ENCODE assay signal across 13 cellular contexts in the genomic region with DNA sequence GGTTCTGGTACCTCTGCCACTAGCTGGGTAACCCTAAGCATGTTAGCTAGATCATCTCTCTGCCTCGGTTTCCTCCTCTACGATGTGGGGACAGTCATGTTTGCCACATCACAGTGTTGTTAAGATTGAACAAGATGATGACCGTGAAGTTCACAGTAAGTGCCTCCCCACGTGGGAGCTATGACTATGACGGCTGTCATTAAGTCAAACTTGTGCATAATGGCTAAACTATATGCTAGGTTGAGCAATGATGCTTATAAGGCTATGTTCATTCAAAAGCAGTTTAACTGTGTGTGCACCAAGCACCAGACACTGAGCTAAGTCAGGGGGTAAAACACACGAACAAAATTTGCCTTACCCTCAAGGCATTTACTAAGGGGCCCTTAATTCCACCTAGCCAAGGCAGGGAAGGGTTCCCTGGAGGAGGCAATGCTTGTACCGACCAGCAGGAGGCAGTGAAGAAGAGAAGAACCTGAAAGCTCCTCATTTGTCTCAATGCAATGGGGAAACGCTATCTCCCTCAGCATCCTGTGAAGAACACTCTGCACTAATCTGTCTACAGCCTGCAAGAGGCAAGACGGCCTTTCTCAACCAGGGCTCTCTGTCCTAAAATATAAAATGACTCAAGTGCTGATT. TPM values are rescaled to one million over a fixed set of nuclear protein-coding genes. Genes with fewer than 3 reads are reported as not detected.
DNase-seq lines count a peak whose midpoint lies in the region; ATAC-seq and TF ChIP-seq lines count a peak whose summit lies in the region.
"Had no signal": no experiment of that assay in that cellular context is flagged by ENCODE, and none has a peak within 500 bp of the region (broad histone marks: within the 10 kb centered on the region; RNA-seq: fewer than 3 reads in every experiment).

No MANE protein-coding gene starts in this region.

- BruUV-seq in PC-3 (replicated peaks; lab: Mats Ljungman, UMichigan): no TSS peak

- ATAC-seq in PC-3: no peak

- peaks cover 9% of the 10 kb centered on the region for H3K9me3 Mint-ChIP-seq in mesothelial cell of epicardium
- H3K9me3 Mint-ChIP-seq: activated naive CD4-positive, alpha-beta T cell treated with anti-CD3 and anti-CD28 coated beads, Interleukin-2, amount 50 U/mL, for 24 hours had no signal

- no peak overlapping the region for H3K4me2 ChIP-seq in PC-3 (ENCODE audit: low read length)

- no peaks in the 10 kb centered on the region for H3K27me3 ChIP-seq in PC-3 (ENCODE audit: low read length)
- H3K27me3 ChIP-seq: transverse colon had no signal

- H3K27me3 Mint-ChIP-seq in mesothelial cell of epicardium (ENCODE audit: low read depth): no peaks in the 10 kb centered on the region
- H3K27me3 Mint-ChIP-seq: activated naive CD4-positive, alpha-beta T cell treated with anti-CD3 and anti-CD28 coated beads, Interleukin-2, amount 50 U/mL, for 24 hours had no signal

- H3K36me3 ChIP-seq in PC-3 (ENCODE audit: low read depth, low read length): no peaks in the 10 kb centered on the region
- H3K36me3 ChIP-seq: transverse colon had no signal

- DNase-seq in AG10803 (ENCODE audit: low read depth) (no peak), GM12865 (ENCODE audit: low read depth) (peak; percentile 11), PC-3 (no peak), foreskin fibroblast (peak; percentile 2 to 13), mesothelial cell of epicardium (ENCODE audit: low spot score in 2 of 2, unreplicated experiment in 2 of 2) (no peak), globus pallidus (ENCODE audit: low spot score) (no peak), NCI-H446 (lab: John Stamatoyannopoulos, UW) (no peak)
- DNase-seq in stimulated activated naive CD4-positive, alpha-beta T cell (lab: John Stamatoyannopoulos, UW): no peak
- DNase-seq: activated CD4-positive, CD25-positive, alpha-beta regulatory T cell; EL; NCI-H2081; transverse colon had no signal

- no peaks in the 10 kb centered on the region for H3K9me3 ChIP-seq in PC-3 (ENCODE audit: low read length)
- H3K9me3 ChIP-seq: transverse colon had no signal

- no peak overlapping the region for H3K4me3 ChIP-seq in AG10803 (ENCODE audit: low read length)
- no peak overlapping the region for H3K4me3 ChIP-seq in GM12865 (ENCODE audit: low read depth, low read length)
- no peak overlapping the region for H3K4me3 ChIP-seq in PC-3 (ENCODE audit: low read length)
- no peak overlapping the region for H3K4me3 ChIP-seq in foreskin fibroblast (ENCODE audit: low read depth in 1 of 2, low read length in 2 of 2)
- H3K4me3 ChIP-seq: transverse colon had no signal

- no peak overlapping the region for H3K27ac Mint-ChIP-seq in mesothelial cell of epicardium
- H3K27ac Mint-ChIP-seq: activated naive CD4-positive, alpha-beta T cell treated with anti-CD3 and anti-CD28 coated beads, Interleukin-2, amount 50 U/mL, for 24 hours had no signal

- H4K20me1 ChIP-seq in PC-3 (ENCODE audit: low read length): no peaks in the 10 kb centered on the region

- peaks cover 32% of the 10 kb centered on the region for H3K4me1 ChIP-seq in PC-3 (ENCODE audit: insufficient read depth, low read length)

- intact Hi-C loops in PC-3 (cut with micrococcal nuclease): no loop called here

- H3K79me2 ChIP-seq in PC-3 (ENCODE audit: low read length): no peaks in the 10 kb centered on the region

- no peak overlapping the region for H2AFZ ChIP-seq in PC-3 (ENCODE audit: low read length)

- no peak overlapping the region for H3K27ac ChIP-seq in PC-3 (ENCODE audit: low read length)
- H3K27ac ChIP-seq: transverse colon had no signal

- no peaks in the 10 kb centered on the region for H3F3A ChIP-seq in PC-3 (ENCODE audit: low read length, unreplicated experiment)

- H3K36me3 Mint-ChIP-seq in mesothelial cell of epicardium: no peaks in the 10 kb centered on the region
- H3K36me3 Mint-ChIP-seq: activated naive CD4-positive, alpha-beta T cell treated with anti-CD3 and anti-CD28 coated beads, Interleukin-2, amount 50 U/mL, for 24 hours had no signal

- no peak overlapping the region for H3K9ac ChIP-seq in PC-3 (ENCODE audit: low read length)

- CTCF ChIA-PET in PC-3 (lab: Charles Lee): interaction anchor here (0.6 kb wide), 1 partner anchor 62 kb away, joined by 3 read pairs; no protein-coding TSS in a partner anchor

- peak; percentile 29; the same call in 1 of the 2 replicates for TF ChIP-seq CTCF in AG10803 (conservative IDR thresholded peaks at IDR 0.05; ENCODE audit: low read length)
- TF ChIP-seq CTCF in GM12865 (IDR thresholded peaks at IDR 0.05; ENCODE audit: insufficient read depth, low read depth, low read length, missing control alignments): peak; percentile 22
- peak; percentile 46 for TF ChIP-seq CTCF in PC-3 (conservative IDR thresholded peaks at IDR 0.05; ENCODE audit: low read depth, low read length)
- TF ChIP-seq CTCF in foreskin fibroblast (IDR thresholded peaks at IDR 0.05; ENCODE audit: low read depth, low read length): peak; percentile 25
- TF ChIP-seq CTCF in mesothelial cell of epicardium (IDR thresholded peaks at IDR 0.05; ENCODE audit: unreplicated experiment): no peak

- H3K4me1 Mint-ChIP-seq in mesothelial cell of epicardium: peaks cover 4% of the 10 kb centered on the region

- H3K4me3 Mint-ChIP-seq in mesothelial cell of epicardium: no peak overlapping the region
- H3K4me3 Mint-ChIP-seq: activated naive CD4-positive, alpha-beta T cell treated with anti-CD3 and anti-CD28 coated beads, Interleukin-2, amount 50 U/mL, for 24 hours had no signal

- POLR2A ChIA-PET in PC-3 (lab: Charles Lee; ENCODE audit: unreplicated experiment): no interaction called here

- H3K9me2 ChIP-seq in PC-3 (replicated peaks; ENCODE audit: low read length): no peaks in the 10 kb centered on the region

RNA-seq across cellular contexts. Expression of gene MAP7D2, which starts 52.9 kb away (rescaled TPM):
- 0.91 and 1.0 TPM in 2 replicates for total RNA-seq in PC-3 (2014; rRNA removed)
- total RNA-seq in mesothelial cell of epicardium: 0.93 to 1.4 TPM (median 1.3 TPM) in 3 replicates

Comparison
In these comparisons a context has a peak if more than half of its experiments do, and no peak if none do; other contexts are left out.
1. DNase-seq: peak in GM12865 (single experiment) and foreskin fibroblast (2 of 2); none in AG10803 (single experiment), PC-3 (single experiment), mesothelial cell of epicardium (0 of 2), globus pallidus (single experiment), NCI-H446 (0 of 2) and stimulated activated naive CD4-positive, alpha-beta T cell (0 of 6).